ENCODE assay signal across 12 cellular contexts in the genomic region with DNA sequence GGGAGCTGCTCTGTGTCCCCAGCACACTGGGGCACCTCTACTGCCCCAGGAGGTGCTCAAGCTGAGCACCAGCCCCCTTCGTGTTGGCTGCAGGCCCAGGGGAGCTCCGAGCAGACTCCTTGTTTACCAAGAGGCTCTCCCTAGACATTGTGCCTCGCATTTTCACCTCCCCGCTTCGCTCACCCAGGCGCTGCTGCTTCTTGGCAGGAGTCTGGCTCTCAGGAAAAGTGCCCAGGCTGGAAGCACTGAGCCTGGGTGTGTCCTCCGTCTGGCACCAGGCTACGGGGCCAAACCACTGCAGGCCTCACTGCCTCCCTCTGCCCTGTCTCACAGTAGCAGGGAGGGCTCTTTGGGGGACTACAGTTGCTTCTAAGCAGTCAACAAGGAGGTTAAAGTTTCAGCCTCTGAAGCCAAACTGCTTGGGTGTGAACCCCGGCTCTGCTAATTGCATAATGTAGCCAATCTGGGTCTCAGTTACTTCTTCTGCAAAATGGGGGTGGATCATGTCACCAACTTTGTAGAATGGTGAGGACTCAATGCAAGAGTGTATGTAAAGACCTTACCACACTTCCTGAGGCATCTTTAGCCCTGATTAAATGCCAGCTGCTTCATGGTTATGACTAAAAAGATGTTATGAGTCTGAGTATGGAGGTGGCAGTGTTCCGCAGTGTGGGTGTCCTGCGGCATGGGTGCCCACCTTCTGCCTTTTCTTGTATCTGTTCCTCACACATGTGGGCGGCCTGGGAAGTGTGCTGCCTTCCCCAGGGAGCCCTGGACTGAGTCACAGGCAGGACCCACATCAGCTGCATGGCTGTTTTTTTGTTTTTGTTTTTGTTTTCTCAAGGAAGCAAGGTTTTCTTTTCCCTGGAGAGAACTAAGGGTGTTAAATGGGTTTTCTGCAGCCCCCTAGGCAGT.
A peak's percentile ranks its signal among the peaks of the same experiment; 100 is the strongest.
DNase-seq lines count a peak whose midpoint lies in the region; ATAC-seq and TF ChIP-seq lines count a peak whose summit lies in the region.
"Had no signal": no experiment of that assay in that cellular context is flagged by ENCODE, and none has a peak within 500 bp of the region (broad histone marks: within the 10 kb centered on the region; RNA-seq: fewer than 3 reads in every experiment).

No MANE protein-coding gene starts in this region.

- no peaks in the 10 kb centered on the region for H3K4me1 ChIP-seq in H9 (ENCODE audit: insufficient read depth, low read length)

- H2BK15ac ChIP-seq in H9 (ENCODE audit: low read depth, low read length): no peak overlapping the region

- no peak overlapping the region for H3T11ph ChIP-seq in H9 (ENCODE audit: low read length)

- TF ChIP-seq CTCF in LNCaP clone FGC (IDR thresholded peaks at IDR 0.05; ENCODE audit: control insufficient read depth, extremely low read depth, insufficient read depth): 0 out of 2 replicates have a peak, but pooled peaks have one; percentile 7
- no peak for TF ChIP-seq CTCF in H9 (conservative IDR thresholded peaks at IDR 0.05)

- no peak overlapping the region for H3K56ac ChIP-seq in H9 (ENCODE audit: insufficient read length, low read depth, low read length)

- no peak overlapping the region for H4K91ac ChIP-seq in H9 (ENCODE audit: insufficient read length, low read depth, low read length)

- H2BK20ac ChIP-seq in H9 (ENCODE audit: low read depth, low read length, poor library complexity, severe bottlenecking): no peak overlapping the region

- H4K8ac ChIP-seq in H9 (replicated peaks; ENCODE audit: insufficient read length, low read depth, low read length): no peak overlapping the region

- H3K27ac ChIP-seq in H9 (ENCODE audit: insufficient read length, low read depth, low read length): no peak overlapping the region

- no peak overlapping the region for H2BK5ac ChIP-seq in H9 (ENCODE audit: insufficient read length, low read length)

- no CpG with 5 or more reads among the region's 12 CpGs for WGBS in H9 (ENCODE audit: extremely low coverage, insufficient read length, low lambda C conversion rate)

- H2AFZ ChIP-seq in H9 (ENCODE audit: low read length): no peak overlapping the region

- H3K9ac ChIP-seq in H9 (ENCODE audit: extremely low read depth, insufficient read length, low read length): no peak overlapping the region

- no peaks in the 10 kb centered on the region for H3K9me3 Mint-ChIP-seq in H9
- H3K9me3 Mint-ChIP-seq: CD4-positive, alpha-beta memory T cell had no signal

- H3K4me3 ChIP-seq in LNCaP clone FGC (ENCODE audit: low read depth, low read length): no peak overlapping the region

- no peak overlapping the region; the same call in 1 of the 2 replicates for H3K14ac ChIP-seq in H9 (ENCODE audit: insufficient read depth, low read length)

- no peaks in the 10 kb centered on the region for H3K79me1 ChIP-seq in H9 (ENCODE audit: insufficient read depth, low read depth, low read length, poor library complexity, severe bottlenecking)

- H4K5ac ChIP-seq in H9 (ENCODE audit: insufficient read length, low read depth, low read length): no peak overlapping the region

- no peaks in the 10 kb centered on the region for H3K23me2 ChIP-seq in H9 (ENCODE audit: insufficient read length, low read depth, low read length, poor library complexity, severe bottlenecking)

- H3K4me1 Mint-ChIP-seq in H9: peaks cover 2 to 6% of the 10 kb centered on the region in 2 experiments
- H3K4me1 Mint-ChIP-seq: CD4-positive, alpha-beta memory T cell; immature natural killer cell had no signal

- ATAC-seq in GM19395 (IDR thresholded peaks at IDR 0.05; ENCODE audit: unreplicated experiment): no peak
- no peak for ATAC-seq in GM19455 (IDR thresholded peaks at IDR 0.05; ENCODE audit: unreplicated experiment)

- no peaks in the 10 kb centered on the region for H3K27me3 ChIP-seq in H9 (ENCODE audit: insufficient read depth, low read length)

- no peak overlapping the region for H3K4me2 ChIP-seq in H9 (ENCODE audit: insufficient read depth, insufficient read length, low read length)

- H4K20me1 ChIP-seq in H9 (ENCODE audit: control insufficient read depth, insufficient read depth, insufficient read length): no peaks in the 10 kb centered on the region

- no peak overlapping the region for H3K4me3 Mint-ChIP-seq in H9
- H3K4me3 Mint-ChIP-seq: CD4-positive, alpha-beta memory T cell; immature natural killer cell had no signal

- peak; percentile 52 for DNase-seq in LNCaP clone FGC (ENCODE audit: low read depth)
- DNase-seq in astrocyte of the hippocampus (ENCODE audit: low read depth, low spot score): peak; percentile 60
- DNase-seq in inferior parietal cortex (ENCODE audit: extremely low spot score): peak; percentile 61
- peak; percentile 1 for DNase-seq in stromal cell of bone marrow (ENCODE audit: low read depth)
- DNase-seq in H9: no peak
- no peak for DNase-seq in SHP77 treated with DMSO at 0.1 percent for 48 hours (lab: John Stamatoyannopoulos, UW)
- DNase-seq: CD4-positive, alpha-beta memory T cell; immature natural killer cell; Karpas-422; T-helper 9 cell had no signal

- no peak overlapping the region for H2BK12ac ChIP-seq in H9 (ENCODE audit: insufficient read length, low read depth, low read length)

- no peak overlapping the region for H2BK120ac ChIP-seq in H9 (ENCODE audit: low read depth, low read length, poor library complexity, severe bottlenecking)

- no peak overlapping the region for H3K23ac ChIP-seq in H9 (ENCODE audit: insufficient read length, low read depth, low read length)

- no peaks in the 10 kb centered on the region for H3K79me2 ChIP-seq in H9 (ENCODE audit: insufficient read depth, low read length)

- peaks cover 4% of the 10 kb centered on the region for H3K27me3 Mint-ChIP-seq in H9 (ENCODE audit: low read depth)

- H3K27ac Mint-ChIP-seq in H9: peak overlapping the region in 1 of 3 experiments; percentile 63; a peak in 1 of 7 replicates
- H3K27ac Mint-ChIP-seq: immature natural killer cell had no signal

- no peak overlapping the region for H3K4ac ChIP-seq in H9 (ENCODE audit: low read depth, low read length)

- no peak overlapping the region for H2AK5ac ChIP-seq in H9 (ENCODE audit: insufficient read length, low read length)

- H3K36me3 Mint-ChIP-seq in H9 (ENCODE audit: insufficient read depth in 1 of 3, low read depth in 3 of 3): no peaks in the 10 kb centered on the region
- H3K36me3 Mint-ChIP-seq: CD4-positive, alpha-beta memory T cell; immature natural killer cell had no signal

- H3K9me3 ChIP-seq in H9 (ENCODE audit: control insufficient read depth, low read depth, low read length): no peaks in the 10 kb centered on the region

- H3K18ac ChIP-seq in H9 (ENCODE audit: insufficient read length, low read depth, low read length): no peak overlapping the region

Comparison
In these comparisons a context has a peak if more than half of its experiments do, and no peak if none do; other contexts are left out.
1. DNase-seq: peak in LNCaP clone FGC (single experiment), astrocyte of the hippocampus (single experiment), inferior parietal cortex (single experiment) and stromal cell of bone marrow (single experiment); none in H9 (single experiment) and SHP77 treated with DMSO at 0.1 percent for 48 hours (single experiment).